21 cellular contexts compared by ENCODE assay signal in genomic region chr15:77942611-77943211, GRCh38.
"Had no signal": no experiment of that assay in that cellular context is flagged by ENCODE, and none has a peak within 500 bp of the region (broad histone marks: within the 10 kb centered on the region; RNA-seq: fewer than 3 reads in every experiment).

No MANE protein-coding gene starts in this region.

- H3K27me3 Mint-ChIP-seq: central memory CD8-positive, alpha-beta T cell; naive B cell had no signal

- H3K9ac ChIP-seq: neural progenitor cell had no signal

- H2AFZ ChIP-seq: neural progenitor cell had no signal

- H3K4me1 ChIP-seq: testis, uterus had no signal

- ATAC-seq: activated CD4-positive, alpha-beta T cell treated with anti-CD3 and anti-CD28 coated beads for 36 hours; activated naive CD4-positive, alpha-beta T cell treated with anti-CD3 and anti-CD28 coated beads, Interleukin-2, amount 50 U/mL, for 72 hours; left ventricle myocardium superior; stimulated activated naive CD8-positive, alpha-beta T cell treated with anti-CD3 and anti-CD28 coated beads, Interleukin-15, Interleukin-2, amounts not matched to agents 100 U/mL and 50 U/mL, for 24 hours had no signal

- H3K4me3 Mint-ChIP-seq: activated CD4-positive, alpha-beta T cell treated with anti-CD3 and anti-CD28 coated beads for 36 hours; activated T-cell treated with anti-CD3 and anti-CD28 coated beads, Interleukin-2, amount 50 U/mL, for 24 hours; central memory CD8-positive, alpha-beta T cell had no signal

- H3K4me3 ChIP-seq: neural progenitor cell, testis, transverse colon, uterus had no signal

- H3K27ac ChIP-seq: neural progenitor cell, testis, uterus had no signal

- H3K27me3 ChIP-seq: neural progenitor cell, spleen, testis, transverse colon, uterus had no signal

- DNase-seq: activated CD4-positive, alpha-beta T cell treated with anti-CD3 and anti-CD28 coated beads for 36 hours; activated CD4-positive, CD25-positive, alpha-beta regulatory T cell; activated CD8-positive, alpha-beta memory T cell treated with anti-CD3 and anti-CD28 coated beads, Interleukin-2, amount 50 U/mL, for 4 hours; activated gamma-delta T cell treated with Interleukin-2 at 50 U/mL for 16 hours; activated T-cell treated with anti-CD3 and anti-CD28 coated beads, Interleukin-2, amount 50 U/mL, for 24 hours; dermis blood vessel endothelial cell; effector CD4-positive, alpha-beta T cell; islet precursor cell; left ventricle myocardium superior; naive B cell; spleen; stimulated activated naive CD8-positive, alpha-beta T cell treated with anti-CD3 and anti-CD28 coated beads, Interleukin-15, Interleukin-2, amounts not matched to agents 100 U/mL and 50 U/mL, for 24 hours; testis; transverse colon; uterus had no signal

- H3K36me3 ChIP-seq: neural progenitor cell, spleen, transverse colon, uterus had no signal

- H3K9me3 Mint-ChIP-seq: activated naive CD4-positive, alpha-beta T cell treated with anti-CD3 and anti-CD28 coated beads, Interleukin-2, amount 50 U/mL, for 72 hours; activated T-cell treated with anti-CD3 and anti-CD28 coated beads, Interleukin-2, amount 50 U/mL, for 24 hours; central memory CD8-positive, alpha-beta T cell; naive B cell; neural progenitor cell had no signal

- FAIRE-seq: bronchial epithelial cell, endometrium, frontal cortex had no signal

- H3K9me3 ChIP-seq: spleen, testis, transverse colon, uterus had no signal

- H3K36me3 Mint-ChIP-seq: activated naive CD4-positive, alpha-beta T cell treated with anti-CD3 and anti-CD28 coated beads, Interleukin-2, amount 50 U/mL, for 72 hours; naive B cell; neural progenitor cell had no signal

- H3K27ac Mint-ChIP-seq: activated CD4-positive, alpha-beta T cell treated with anti-CD3 and anti-CD28 coated beads for 36 hours; activated naive CD4-positive, alpha-beta T cell treated with anti-CD3 and anti-CD28 coated beads, Interleukin-2, amount 50 U/mL, for 72 hours; activated T-cell treated with anti-CD3 and anti-CD28 coated beads, Interleukin-2, amount 50 U/mL, for 24 hours; neural progenitor cell had no signal
